8 cellular contexts compared by ENCODE assay signal in the genomic region with DNA sequence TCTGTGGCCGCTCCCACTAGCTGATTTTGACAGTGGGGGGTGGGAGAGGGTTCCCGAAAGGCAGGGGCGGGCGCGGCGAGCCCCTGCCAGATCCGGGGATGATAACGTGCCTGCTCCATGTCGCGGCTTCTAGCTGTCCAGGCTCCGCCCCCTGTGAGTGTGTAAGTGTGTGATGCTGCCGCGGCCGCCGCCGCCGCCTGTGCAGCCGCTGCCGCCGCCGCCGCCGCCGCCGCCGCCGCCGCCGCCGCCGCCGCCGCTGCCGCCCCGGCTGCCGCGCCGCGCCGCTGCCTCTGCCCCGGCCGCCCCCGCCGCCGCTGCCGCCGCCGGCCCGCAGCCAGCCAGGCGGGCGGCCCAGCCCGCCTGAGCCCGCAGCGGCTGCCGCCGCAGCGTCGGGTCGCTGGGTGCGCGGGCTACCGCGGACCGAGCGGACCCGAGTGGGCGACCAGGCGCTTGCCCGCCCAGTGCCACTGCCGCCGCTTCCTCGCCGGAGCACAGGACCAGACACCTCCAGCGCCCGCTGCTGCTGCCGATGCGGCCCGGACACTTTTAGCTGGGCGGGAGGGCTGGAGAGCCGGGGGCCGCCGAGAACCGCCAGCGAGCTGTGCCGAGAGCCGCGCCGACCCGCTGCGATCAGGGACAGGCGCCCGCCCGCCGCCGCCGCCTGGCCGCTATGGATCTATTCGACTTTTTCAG. TPM values are rescaled to one million over a fixed set of nuclear protein-coding genes. Genes with fewer than 3 reads are reported as not detected.
DNase-seq lines count a peak whose midpoint lies in the region; ATAC-seq, FAIRE-seq and TF ChIP-seq lines count a peak whose summit lies in the region.

A gene (plus strand): TSS at position 190 of the 693 bp plus-strand sequence. CDS start 481 bp downstream, at position 671.

- no peaks in the 10 kb centered on the region for H3K4me1 Mint-ChIP-seq in T-helper 17 cell

- H3K4me3 Mint-ChIP-seq in T-helper 17 cell = peak within 1 kb of the TSS; percentile 84

- in situ Hi-C loops in brain microvascular endothelial cell (cut with HindIII; ENCODE audit: low pct_ligation_motif_present, low sequenced_read_pairs) = no loop called here

- FAIRE-seq in kidney (lab: Jason Lieb, UNC) = no peak

- no peaks in the 10 kb centered on the region for H3K4me1 ChIP-seq in kidney (ENCODE audit: control insufficient read depth in 1 of 2, insufficient read depth in 1 of 2, low read depth in 1 of 2, low read length in 2 of 2)

- H3K9ac ChIP-seq in kidney (ENCODE audit: low read length in 2 of 2) = no peak within 1 kb of the TSS

- H3K4me3 ChIP-seq in brain microvascular endothelial cell (ENCODE audit: low read depth, low read length) (peak within 1 kb of the TSS; percentile 50), kidney (ENCODE audit: low read length in 2 of 2) (peak within 1 kb of the TSS in 1 of 2 donors; percentile 21)

- H3K27ac Mint-ChIP-seq in T-helper 17 cell = no peak within 1 kb of the TSS

- H3K9me3 ChIP-seq in T-helper 17 cell (ENCODE audit: control insufficient read depth, low read length, poor library complexity, severe bottlenecking) (no peaks in the 10 kb centered on the region), kidney (ENCODE audit: control insufficient read depth in 1 of 2, low read length in 2 of 2) (no peaks in the 10 kb centered on the region)

- H3K36me3 ChIP-seq in brain microvascular endothelial cell (replicated peaks) (no peaks in the 10 kb centered on the region), kidney (ENCODE audit: control insufficient read depth in 1 of 2, insufficient read depth in 2 of 2, low read length in 2 of 2) (no peaks in the 10 kb centered on the region)

- H3K27me3 ChIP-seq in brain microvascular endothelial cell (replicated peaks) = no peaks in the 10 kb centered on the region

- DNase-seq in T-helper 17 cell (peak in 2 of 3 donors; percentile 4 to 13), brain microvascular endothelial cell (peak; percentile 4), kidney (peak; percentile 78), SW 1271 (lab: John Stamatoyannopoulos, UW) (no peak), midbrain (lab: John Stamatoyannopoulos, UW) (no peak)
- DNase-seq in stimulated activated CD4-positive, alpha-beta T cell treated with anti-CD3 and anti-CD28 coated beads, Interleukin-4, amount 100 ng/mL, for 1 hour = peak; percentile 62

- no peaks in the 10 kb centered on the region for H3K27me3 Mint-ChIP-seq in T-helper 17 cell

- no peaks in the 10 kb centered on the region for H3K36me3 Mint-ChIP-seq in T-helper 17 cell (ENCODE audit: low read depth)

- ATAC-seq in GM18498 (IDR thresholded peaks at IDR 0.05; ENCODE audit: unreplicated experiment) (peak; percentile 68), HG03354 (IDR thresholded peaks at IDR 0.05; ENCODE audit: poor library complexity, severe bottlenecking, unreplicated experiment) (peak; percentile 56), T-helper 17 cell (peak; percentile 78)

- no peak within 1 kb of the TSS for H3K27ac ChIP-seq in brain microvascular endothelial cell
- H3K27ac ChIP-seq in kidney (ENCODE audit: low read depth in 2 of 2, low read length in 2 of 2) = no peak within 1 kb of the TSS

- no peak for TF ChIP-seq CTCF in brain microvascular endothelial cell (IDR thresholded peaks at IDR 0.05; ENCODE audit: low read depth, low read length, missing control alignments)
- TF ChIP-seq CTCF in kidney (IDR thresholded peaks at IDR 0.05; ENCODE audit: borderline replicate concordance, extremely low read depth, insufficient read depth) = no peak

- intact Hi-C loops in kidney (cut with DNase I) = no loop called here

RNA-seq across cellular contexts. Expression of the gene that starts here (rescaled TPM):
- total RNA-seq in T-helper 17 cell = under 1 TPM; 0.31 to 0.90 TPM
- total RNA-seq in kidney = 5.7 TPM
- 0.09 TPM for polyA plus RNA-seq in kidney (ENCODE audit: insufficient read depth, low read depth, low replicate concordance)

Comparison
In these comparisons a context has a peak if more than half of its experiments do, and no peak if none do; other contexts are left out.
1. Peak in DNase-seq and ATAC-seq in T-helper 17 cell; RNA of the gene not detected or under 1 TPM.
2. DNase-seq: peak in brain microvascular endothelial cell (single experiment), kidney (single experiment) and stimulated activated CD4-positive, alpha-beta T cell treated with anti-CD3 and anti-CD28 coated beads, Interleukin-4, amount 100 ng/mL, for 1 hour (single experiment); none in SW 1271 (0 of 2) and midbrain (single experiment).
3. Peak in every context shown above with its lines, with median percentiles within 50 percentile points of each other: ATAC-seq.